ENCODE assay signal across 9 cellular contexts in genomic region chr2:226813148-226813701, GRCh38. TPM values are rescaled to one million over a fixed set of nuclear protein-coding genes. Genes with fewer than 3 reads are reported as not detected.
DNase-seq lines count a peak whose midpoint lies in the region; ATAC-seq and TF ChIP-seq lines count a peak whose summit lies in the region.
"Had no signal": no experiment of that assay in that cellular context is flagged by ENCODE, and none has a peak within 500 bp of the region (broad histone marks: within the 10 kb centered on the region; RNA-seq: fewer than 3 reads in every experiment).

No MANE protein-coding gene starts in this region.

- no peak overlapping the region for H3K27ac ChIP-seq in OCI-LY7 (ENCODE audit: low read depth, low read length, poor library complexity, severe bottlenecking)
- H3K27ac ChIP-seq: KMS-11 had no signal

- H2AFZ ChIP-seq in OCI-LY7 (ENCODE audit: low read length): no peak overlapping the region

- peak; percentile 91 for TF ChIP-seq CTCF in OCI-LY7 (conservative IDR thresholded peaks at IDR 0.05; ENCODE audit: low read length)

- BruUV-seq in OCI-LY7 (replicated peaks; lab: Mats Ljungman, UMichigan): no TSS peak

- H3K9me3 Mint-ChIP-seq in activated naive CD4-positive, alpha-beta T cell treated with anti-CD3 and anti-CD28 coated beads, Interleukin-2, amount 10 ng/mL, durations not matched to agents 7 days and 5 days: no peaks in the 10 kb centered on the region

- H3K36me3 Mint-ChIP-seq in activated naive CD4-positive, alpha-beta T cell treated with anti-CD3 and anti-CD28 coated beads, Interleukin-2, amount 10 ng/mL, durations not matched to agents 7 days and 5 days: no peaks in the 10 kb centered on the region

- no peak overlapping the region for H3K4me3 ChIP-seq in OCI-LY7 (ENCODE audit: low read depth, low read length, poor library complexity, severe bottlenecking)

- peaks cover 9% of the 10 kb centered on the region for H3K27me3 Mint-ChIP-seq in activated naive CD4-positive, alpha-beta T cell treated with anti-CD3 and anti-CD28 coated beads, Interleukin-2, amount 10 ng/mL, durations not matched to agents 7 days and 5 days

- no peaks in the 10 kb centered on the region for H3K79me2 ChIP-seq in OCI-LY7 (ENCODE audit: insufficient read depth, low read depth, low read length)

- intact Hi-C loops in OCI-LY7 (cut with micrococcal nuclease; ENCODE audit: unreplicated experiment): loop anchor here (1.0 to 10.0 kb wide), 3 partner anchors 172 to 422 kb away; no protein-coding TSS in a partner anchor

- no peak overlapping the region for H3K4me3 Mint-ChIP-seq in activated naive CD4-positive, alpha-beta T cell treated with anti-CD3 and anti-CD28 coated beads, Interleukin-2, amount 10 ng/mL, durations not matched to agents 7 days and 5 days

- no peaks in the 10 kb centered on the region for H3K9me2 ChIP-seq in OCI-LY7 (ENCODE audit: insufficient read depth, low read length)

- no peak overlapping the region for H3K27ac Mint-ChIP-seq in activated naive CD4-positive, alpha-beta T cell treated with anti-CD3 and anti-CD28 coated beads, Interleukin-2, amount 10 ng/mL, durations not matched to agents 7 days and 5 days

- H3K4me1 Mint-ChIP-seq in activated naive CD4-positive, alpha-beta T cell treated with anti-CD3 and anti-CD28 coated beads, Interleukin-2, amount 10 ng/mL, durations not matched to agents 7 days and 5 days: no peaks in the 10 kb centered on the region

- no peaks in the 10 kb centered on the region for H4K20me1 ChIP-seq in OCI-LY7 (ENCODE audit: insufficient read depth, low read length)

- no peaks in the 10 kb centered on the region for H3K9me3 ChIP-seq in OCI-LY7 (ENCODE audit: low read length)

- POLR2A ChIA-PET in OCI-LY7 (lab: Charles Lee): interaction anchor here (1.1 kb wide), 1 partner anchor 172 kb away, joined by 3 read pairs; no protein-coding TSS in a partner anchor

- CTCF ChIA-PET in OCI-LY7 (lab: Charles Lee; ENCODE audit: unreplicated experiment): no interaction called here
- CTCF ChIA-PET in activated naive CD4-positive, alpha-beta T cell treated with anti-CD3 and anti-CD28 coated beads, Interleukin-2, amount 10 ng/mL, durations not matched to agents 7 days and 5 days (lab: Charles Lee): interaction anchor here (1.1 to 3.2 kb wide), 3 partner anchors 10 to 186 kb away, joined by 3 to 10 read pairs (median 4); no protein-coding TSS in a partner anchor

- H3K4me2 ChIP-seq in OCI-LY7 (ENCODE audit: low read length): no peak overlapping the region
- H3K4me2 ChIP-seq: KMS-11 had no signal

- DNase-seq in COR-L47 (lab: John Stamatoyannopoulos, UW) (peak; percentile 5), OCI-LY7 (ENCODE audit: low spot score) (peak; percentile 60), germinal center (ENCODE audit: low spot score) (peak; percentile 24), dermis blood vessel endothelial cell (no peak)
- no peak for DNase-seq in activated naive CD4-positive, alpha-beta T cell treated with anti-CD3 and anti-CD28 coated beads, Interleukin-2, amount 10 ng/mL, durations not matched to agents 7 days and 5 days

- no peaks in the 10 kb centered on the region for H3K4me1 ChIP-seq in OCI-LY7 (ENCODE audit: insufficient read depth, low read length, poor library complexity, severe bottlenecking)

- ATAC-seq in GM18519 (IDR thresholded peaks at IDR 0.05; ENCODE audit: low FRiP score, unreplicated experiment) (peak; percentile 47), HG02981 (IDR thresholded peaks at IDR 0.05; ENCODE audit: unreplicated experiment) (no peak), GM18520 (IDR thresholded peaks at IDR 0.05; ENCODE audit: unreplicated experiment) (no peak)

- H3K36me3 ChIP-seq in OCI-LY7 (ENCODE audit: insufficient read depth, low read length): no peaks in the 10 kb centered on the region

RNA-seq across cellular contexts. Expression of gene IRS1, which starts 13.6 kb away (rescaled TPM):
- 15.9 and 18.1 TPM in 2 replicates for total RNA-seq in OCI-LY7 (2014; rRNA removed; shearing (Covaris generic))
- 23.5 and 23.6 TPM in 2 replicates for total RNA-seq in OCI-LY7 (2022)
- 0.17 and 0.23 TPM in 2 replicates for total RNA-seq in dermis blood vessel endothelial cell

RNA-seq across cellular contexts. Expression of gene RHBDD1, which starts 22.6 kb away (rescaled TPM):
- 30.4 and 40.8 TPM in 2 replicates for total RNA-seq in OCI-LY7 (2014; rRNA removed; shearing (Covaris generic))
- 80.3 and 87.8 TPM in 2 replicates for total RNA-seq in OCI-LY7 (2022)
- total RNA-seq in dermis blood vessel endothelial cell: 14.3 and 16.0 TPM in 2 replicates

Comparison
In these comparisons a context has a peak if more than half of its experiments do, and no peak if none do; other contexts are left out.
1. DNase-seq: peak in COR-L47 (single experiment), OCI-LY7 (single experiment) and germinal center (single experiment); none in dermis blood vessel endothelial cell (single experiment) and activated naive CD4-positive, alpha-beta T cell treated with anti-CD3 and anti-CD28 coated beads, Interleukin-2, amount 10 ng/mL, durations not matched to agents 7 days and 5 days (single experiment).
2. RNA of gene IRS1, which starts 13.6 kb away (total RNA-seq): 15.9 to 23.6 TPM in OCI-LY7; 0.17 to 0.23 TPM in dermis blood vessel endothelial cell; every median in the first group is over 10 times any median in the second.